25 cellular contexts compared by ENCODE assay signal in the genomic region with DNA sequence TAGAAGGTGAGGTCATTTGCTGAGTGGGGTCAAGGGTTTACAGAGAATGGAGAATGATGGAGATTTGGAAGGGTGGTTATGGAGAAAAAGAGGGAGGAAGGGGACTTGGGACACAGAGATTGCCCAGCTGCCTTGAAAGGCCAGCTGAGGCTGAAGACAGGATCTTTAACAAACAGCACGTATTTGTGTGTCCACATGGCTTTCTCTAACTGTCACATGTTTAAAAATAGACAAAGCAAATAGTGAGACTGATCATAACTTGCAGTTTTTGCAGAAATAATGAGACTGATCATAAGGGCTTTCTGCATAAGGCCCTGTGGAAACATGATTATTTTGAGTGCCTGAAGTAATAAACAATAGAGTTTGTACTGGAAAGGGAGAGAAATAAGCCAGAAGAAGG.
"Had no signal": no experiment of that assay in that cellular context is flagged by ENCODE, and none has a peak within 500 bp of the region (broad histone marks: within the 10 kb centered on the region; RNA-seq: fewer than 3 reads in every experiment).

No MANE protein-coding gene starts in this region.

- H3K36me3 Mint-ChIP-seq: activated CD4-positive, alpha-beta memory T cell treated with anti-CD3 and anti-CD28 coated beads for 36 hours; activated naive CD8-positive, alpha-beta T cell; brain; WTC11 had no signal

- H3K27ac Mint-ChIP-seq: activated CD4-positive, alpha-beta memory T cell treated with anti-CD3 and anti-CD28 coated beads for 36 hours; activated CD4-positive, alpha-beta T cell treated with anti-CD3 and anti-CD28 coated beads, Interleukin-2, amount 10 ng/mL, durations not matched to agents 7 days and 5 days; activated naive CD4-positive, alpha-beta T cell treated with anti-CD3 and anti-CD28 coated beads for 36 hours; activated naive CD8-positive, alpha-beta T cell; T-helper 17 cell; WTC11 had no signal

- H3K4me3 Mint-ChIP-seq: activated CD4-positive, alpha-beta memory T cell treated with anti-CD3 and anti-CD28 coated beads for 36 hours; activated CD4-positive, alpha-beta T cell treated with anti-CD3 and anti-CD28 coated beads, Interleukin-2, amount 10 ng/mL, durations not matched to agents 7 days and 5 days; activated naive CD4-positive, alpha-beta T cell treated with anti-CD3 and anti-CD28 coated beads for 36 hours; activated naive CD8-positive, alpha-beta T cell; activated T-cell treated with anti-CD3 and anti-CD28 coated beads, Interleukin-2, amount 50 U/mL, for 4 hours; brain; central memory CD8-positive, alpha-beta T cell; T-helper 17 cell; WTC11 had no signal

- H3K4me1 Mint-ChIP-seq: activated CD4-positive, alpha-beta T cell treated with anti-CD3 and anti-CD28 coated beads, Interleukin-2, amount 10 ng/mL, durations not matched to agents 7 days and 5 days; brain; central memory CD8-positive, alpha-beta T cell; T-helper 17 cell; WTC11 had no signal

- H3K27ac ChIP-seq: Peyer's patch, RWPE1, SJSA1 had no signal

- H3K27me3 ChIP-seq: Peyer's patch, SJSA1 had no signal

- H3K27me3 Mint-ChIP-seq: activated CD4-positive, alpha-beta memory T cell treated with anti-CD3 and anti-CD28 coated beads for 36 hours; activated CD4-positive, alpha-beta T cell treated with anti-CD3 and anti-CD28 coated beads, Interleukin-2, amount 10 ng/mL, durations not matched to agents 7 days and 5 days; activated naive CD8-positive, alpha-beta T cell; brain; central memory CD8-positive, alpha-beta T cell; T-helper 17 cell had no signal

- H3K36me3 ChIP-seq: Peyer's patch, SJSA1 had no signal

- H3K9me3 ChIP-seq: Peyer's patch, SJSA1 had no signal

- H3K9me3 Mint-ChIP-seq: activated CD4-positive, alpha-beta memory T cell treated with anti-CD3 and anti-CD28 coated beads for 36 hours; activated CD4-positive, alpha-beta T cell treated with anti-CD3 and anti-CD28 coated beads, Interleukin-2, amount 10 ng/mL, durations not matched to agents 7 days and 5 days; activated naive CD4-positive, alpha-beta T cell treated with anti-CD3 and anti-CD28 coated beads for 36 hours; activated T-cell treated with anti-CD3 and anti-CD28 coated beads, Interleukin-2, amount 50 U/mL, for 4 hours; central memory CD8-positive, alpha-beta T cell; WTC11 had no signal

- ATAC-seq: activated T-cell treated with anti-CD3 and anti-CD28 coated beads, Interleukin-2, amount 50 U/mL, for 4 hours; T-helper 17 cell; WTC11 had no signal

- H3K4me3 ChIP-seq: Peyer's patch, SJSA1 had no signal

- DNase-seq: activated CD4-positive, alpha-beta memory T cell treated with anti-CD3 and anti-CD28 coated beads for 36 hours; activated CD4-positive, alpha-beta T cell treated with anti-CD3 and anti-CD28 coated beads for 1 hour; activated CD4-positive, alpha-beta T cell treated with anti-CD3 and anti-CD28 coated beads, Interleukin-2, amount 10 ng/mL, durations not matched to agents 7 days and 5 days; activated CD8-positive, alpha-beta memory T cell treated with anti-CD3 and anti-CD28 coated beads for 24 hours; activated gamma-delta T cell; activated naive CD4-positive, alpha-beta T cell treated with anti-CD3 and anti-CD28 coated beads for 36 hours; activated T-cell treated with anti-CD3 and anti-CD28 coated beads, Interleukin-2, amount 50 U/mL, for 4 hours; amygdala; MM.1S; NCI-H1105 treated with DMSO at 0.1 percent for 48 hours; NCI-H1436 treated with DMSO at 0.1 percent for 48 hours; NCI-H1930; NCI-H2171 treated with DMSO at 0.1 percent for 48 hours; NCI-H526; NCI-H82; Peyer's patch; Right ventricle myocardium superior; T-helper 17 cell; T-helper 9 cell had no signal

- H3K4me1 ChIP-seq: Peyer's patch, SJSA1 had no signal
